22 cellular contexts compared by ENCODE assay signal in genomic region chr3:144055604-144056003, GRCh38.
DNase-seq lines count a peak whose midpoint lies in the region; ATAC-seq and TF ChIP-seq lines count a peak whose summit lies in the region.
"Had no signal": no experiment of that assay in that cellular context is flagged by ENCODE, and none has a peak within 500 bp of the region (broad histone marks: within the 10 kb centered on the region; RNA-seq: fewer than 3 reads in every experiment).

No MANE protein-coding gene starts in this region.

- ATAC-seq in IMR-90 (ENCODE audit: low read depth), result peak; percentile 12; the same call in 1 of the 2 replicates
- no peak for ATAC-seq in GM21367 (IDR thresholded peaks at IDR 0.05; ENCODE audit: unreplicated experiment)
- ATAC-seq: activated naive CD8-positive, alpha-beta T cell treated with anti-CD3 and anti-CD28 coated beads, Interleukin-2, amount 50 U/mL, for 24 hours; naive thymus-derived CD4-positive, alpha-beta T cell had no signal

- no peaks in the 10 kb centered on the region for H3K9me3 ChIP-seq in IMR-90 (ENCODE audit: control insufficient read depth, insufficient read depth, low read length)

- H3K23ac ChIP-seq in IMR-90 (ENCODE audit: low read depth, low read length), result no peak overlapping the region

- dilution Hi-C loops in IMR-90 (cut with HindIII; ENCODE audit: low sequenced_read_pairs, unreplicated experiment), result no loop called here

- POLR2A ChIA-PET in IMR-90 (lab: Charles Lee; ENCODE audit: unreplicated experiment), result no interaction called here

- in situ Hi-C loops in IMR-90 (cut with MboI; ENCODE audit: low sequenced_read_pairs), result no loop called here

- H3K9ac ChIP-seq in IMR-90 (ENCODE audit: low read depth, low read length), result no peak overlapping the region
- H3K9ac ChIP-seq: parathyroid adenoma had no signal

- no peak overlapping the region for H2BK5ac ChIP-seq in IMR-90 (ENCODE audit: low read depth, low read length, poor library complexity, severe bottlenecking)

- H2AK5ac ChIP-seq in IMR-90 (ENCODE audit: low read depth, low read length), result no peak overlapping the region

- TF ChIP-seq CTCF in AG10803 (conservative IDR thresholded peaks at IDR 0.05; ENCODE audit: low read length) (no peak), IMR-90 (conservative IDR thresholded peaks at IDR 0.05; ENCODE audit: low read depth, low read length) (no peak)

- BruUV-seq in IMR-90 (replicated peaks; lab: Mats Ljungman, UMichigan), result no TSS peak

- no peak overlapping the region for H2BK120ac ChIP-seq in IMR-90 (ENCODE audit: low read depth, low read length)

- DNase-seq in AG10803 (ENCODE audit: low read depth) (peak; percentile 39), IMR-90 (peak; percentile 34), astrocyte of the hippocampus (ENCODE audit: low read depth, low spot score) (peak; percentile 64), iris pigment epithelial cell (ENCODE audit: low read depth) (peak; percentile 64), NCI-H1694 treated with DMSO at 0.1 percent for 48 hours (lab: John Stamatoyannopoulos, UW) (no peak), NK-92 (lab: John Stamatoyannopoulos, UW; ENCODE audit: unreplicated experiment) (no peak), T1000 (lab: John Stamatoyannopoulos, UW) (no peak)
- DNase-seq: activated CD8-positive, alpha-beta memory T cell treated with anti-CD3 and anti-CD28 coated beads, Interleukin-2, amount 50 U/mL, for 48 hours; activated naive CD8-positive, alpha-beta T cell treated with anti-CD3 and anti-CD28 coated beads, Interleukin-2, amount 50 U/mL, for 24 hours; caudate nucleus; dorsolateral prefrontal cortex; GDM1; left cardiac atrium; naive thymus-derived CD4-positive, alpha-beta T cell; NCI-H1092 treated with DMSO at 0.1 percent for 48 hours; NCI-H2171 treated with DMSO at 0.1 percent for 48 hours; NCI-H526 treated with DMSO at 0.1 percent for 48 hours; OCI-M1; stimulated activated CD4-positive, alpha-beta T cell treated with anti-CD3 and anti-CD28 coated beads, Interleukin-1b, Interleukin-23, amount 100 ng/mL, for 48 hours; stimulated activated naive CD4-positive, alpha-beta T cell treated with Interleukin-2 at 50 U/mL for 16 hours had no signal

- no peak overlapping the region for H2BK15ac ChIP-seq in IMR-90 (ENCODE audit: low read depth, low read length)

- H4K91ac ChIP-seq in IMR-90 (ENCODE audit: insufficient read depth, low read depth, low read length), result no peak overlapping the region

- no peak overlapping the region for H3K27ac ChIP-seq in IMR-90 (ENCODE audit: insufficient read depth, low read length)
- H3K27ac ChIP-seq: dorsolateral prefrontal cortex, parathyroid adenoma had no signal

- H4K20me1 ChIP-seq in IMR-90 (ENCODE audit: insufficient read depth, low read length), result no peaks in the 10 kb centered on the region

- no peak overlapping the region for H2AK9ac ChIP-seq in IMR-90 (replicated peaks; ENCODE audit: low read depth, low read length, poor library complexity)

- no peak overlapping the region for H3K56ac ChIP-seq in IMR-90 (ENCODE audit: extremely low read depth, insufficient read depth, low read length)

- no peak overlapping the region for H4K5ac ChIP-seq in IMR-90 (ENCODE audit: low read depth, low read length)

- no peaks in the 10 kb centered on the region for H3K36me3 ChIP-seq in IMR-90 (ENCODE audit: control insufficient read depth, insufficient read depth, low read length)

- no peak overlapping the region for H3K4ac ChIP-seq in IMR-90 (ENCODE audit: low read depth, low read length)

- TF ChIP-seq POLR2A in IMR-90 (IDR thresholded peaks at IDR 0.05; ENCODE audit: low read depth, low read length), result no peak

- H3K9me1 ChIP-seq in IMR-90 (ENCODE audit: insufficient read depth, low read length), result no peaks in the 10 kb centered on the region

- H3K79me1 ChIP-seq in IMR-90 (ENCODE audit: low read depth in 1 of 2, low read length in 2 of 2), result no peaks in the 10 kb centered on the region

- peaks cover 12% of the 10 kb centered on the region for H3K4me1 ChIP-seq in IMR-90 (ENCODE audit: control insufficient read depth, insufficient read depth, low read length)
- H3K4me1 ChIP-seq: parathyroid adenoma had no signal

- no peak overlapping the region for H2AFZ ChIP-seq in IMR-90 (replicated peaks; ENCODE audit: low read length, poor library complexity)
- H2AFZ ChIP-seq: parathyroid adenoma had no signal

- intact Hi-C loops in IMR-90 (cut with micrococcal nuclease), result no loop called here

- CTCF ChIA-PET in IMR-90 (lab: Yijun Ruan, JAX), result interaction anchor here (1.2 kb wide), 1 partner anchor 14 kb away, joined by 3 read pairs; no protein-coding TSS in a partner anchor

- no peaks in the 10 kb centered on the region for H3K27me3 ChIP-seq in IMR-90 (ENCODE audit: control insufficient read depth, insufficient read depth, low read length)
- H3K27me3 ChIP-seq: dorsolateral prefrontal cortex had no signal

- no peak overlapping the region for H2BK20ac ChIP-seq in IMR-90 (ENCODE audit: low read depth, low read length)

- H3K4me3 ChIP-seq in AG10803 (ENCODE audit: low read length) (no peak overlapping the region), IMR-90 (ENCODE audit: insufficient read depth, low read depth, low read length) (no peak overlapping the region)
- H3K4me3 ChIP-seq: dorsolateral prefrontal cortex had no signal

- H4K8ac ChIP-seq in IMR-90 (ENCODE audit: low read depth in 2 of 2, low read length in 2 of 2), result no peak overlapping the region

- TF ChIP-seq RAD21 in IMR-90 (IDR thresholded peaks at IDR 0.05; ENCODE audit: low read length), result no peak

- H3K14ac ChIP-seq in IMR-90 (replicated peaks; ENCODE audit: low read depth, low read length), result no peak overlapping the region

- H3K18ac ChIP-seq in IMR-90 (ENCODE audit: low read depth, low read length), result no peak overlapping the region

- WGBS in IMR-90 (ENCODE audit: extremely low coverage in 2 of 2, insufficient read length in 1 of 2), 2 experiments, result no CpG with 5 or more reads among the region's 1 CpG

- H3K4me2 ChIP-seq in IMR-90 (ENCODE audit: low read depth, low read length), result no peak overlapping the region; the same call in 1 of the 2 replicates

TF ChIP-seq in IMR-90, 13 proteins besides CTCF, POLR2A, EP300 and RAD21:
- TF ChIP-seq SMC3 (IDR thresholded peaks at IDR 0.05; ENCODE audit: low read depth, low read length) (no peak), FOS (IDR thresholded peaks at IDR 0.05; ENCODE audit: low read depth, low read length) (no peak), MXI1 (IDR thresholded peaks at IDR 0.05; ENCODE audit: borderline replicate concordance, low read depth, low read length) (no peak), MAZ (IDR thresholded peaks at IDR 0.05; ENCODE audit: borderline replicate concordance, low read depth, low read length) (no peak), USF2 (IDR thresholded peaks at IDR 0.05; ENCODE audit: low read depth, low read length) (no peak), MAFK (IDR thresholded peaks at IDR 0.05; ENCODE audit: low read depth, low read length) (no peak), BHLHE40 (IDR thresholded peaks at IDR 0.05; ENCODE audit: low read depth, low read length) (no peak), CHD1 (IDR thresholded peaks at IDR 0.05; ENCODE audit: low read depth, low read length) (no peak), NFE2L2 (IDR thresholded peaks at IDR 0.05; ENCODE audit: low read depth, low read length) (no peak), RCOR1 (IDR thresholded peaks at IDR 0.05; ENCODE audit: insufficient replicate concordance, low read length) (no peak), ELK1 (IDR thresholded peaks at IDR 0.05; ENCODE audit: borderline replicate concordance, low read depth, low read length) (no peak), RFX5 (IDR thresholded peaks at IDR 0.05; ENCODE audit: low read depth, low read length) (no peak), CEBPB (IDR thresholded peaks at IDR 0.05; ENCODE audit: low read depth, low read length) (no peak)

Comparison
In these comparisons a context has a peak if more than half of its experiments do, and no peak if none do; other contexts are left out.
1. DNase-seq: peak in AG10803 (single experiment), IMR-90 (single experiment), astrocyte of the hippocampus (single experiment) and iris pigment epithelial cell (single experiment); none in NCI-H1694 treated with DMSO at 0.1 percent for 48 hours (single experiment), NK-92 (single experiment) and T1000 (single experiment).